8 cellular contexts compared by ENCODE assay signal in the genomic region with DNA sequence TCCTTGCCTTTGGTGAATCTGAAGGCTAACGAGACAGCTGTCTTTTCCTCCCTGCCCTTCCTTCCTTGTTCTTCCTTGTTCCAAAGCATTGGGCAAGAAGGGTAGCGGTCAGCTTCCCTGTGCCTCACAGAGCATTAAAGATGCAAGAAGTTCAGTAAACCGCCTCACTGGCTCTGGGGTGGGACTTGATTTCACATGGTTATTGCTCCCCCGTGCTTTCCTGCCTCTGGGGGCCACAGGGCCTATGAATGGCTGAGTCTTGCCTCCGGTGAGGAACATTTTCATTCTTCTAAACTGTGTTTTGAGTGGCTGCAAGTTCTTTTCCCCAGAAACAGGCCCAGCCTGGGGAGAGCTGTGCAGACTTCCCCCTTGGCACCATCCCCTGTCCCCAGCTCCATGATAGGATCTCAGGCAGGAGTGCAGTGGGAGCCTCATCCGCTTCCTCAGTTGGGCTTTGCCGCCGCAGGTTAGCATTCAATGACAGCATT. TPM values are rescaled to one million over a fixed set of nuclear protein-coding genes. Genes with fewer than 3 reads are reported as not detected.
DNase-seq lines count a peak whose midpoint lies in the region; ATAC-seq and TF ChIP-seq lines count a peak whose summit lies in the region.

No MANE protein-coding gene starts in this region.

- TF ChIP-seq CTCF in LNCaP clone FGC (IDR thresholded peaks at IDR 0.05; ENCODE audit: control insufficient read depth, extremely low read depth, insufficient read depth): no peak

- no peaks in the 10 kb centered on the region for H3K9me3 Mint-ChIP-seq in memory B cell

- H3K27ac ChIP-seq in cingulate gyrus (ENCODE audit: low read depth, low read length) (peak overlapping the region; percentile 94), thymus (ENCODE audit: low read depth) (peak overlapping the region; percentile 67)

- no peaks in the 10 kb centered on the region for H3K36me3 Mint-ChIP-seq in memory B cell

- peaks cover 10% of the 10 kb centered on the region for H3K4me1 ChIP-seq in thymus (ENCODE audit: control insufficient read depth, insufficient read depth, low read length)

- WGBS in thymus: 61% methylated on average over 8 of the region's 8 CpGs

- H3K27me3 Mint-ChIP-seq in memory B cell: no peaks in the 10 kb centered on the region

- H3K4me3 ChIP-seq in LNCaP clone FGC (ENCODE audit: low read depth, low read length) (peak overlapping the region; percentile 84), thymus (ENCODE audit: low read length) (peak overlapping the region; percentile 97)

- H3K4me1 Mint-ChIP-seq in memory B cell: peaks cover 48% of the 10 kb centered on the region

- H3K27ac Mint-ChIP-seq in memory B cell: peak overlapping the region; percentile 46

- H3K4me3 Mint-ChIP-seq in memory B cell: peak overlapping the region; percentile 90

- ATAC-seq in memory B cell (ENCODE audit: low read depth): no peak
- ATAC-seq in HG02588 (IDR thresholded peaks at IDR 0.05; ENCODE audit: unreplicated experiment): no peak

- H3K27me3 ChIP-seq in thymus (ENCODE audit: control insufficient read depth, insufficient read depth): no peaks in the 10 kb centered on the region

- no peaks in the 10 kb centered on the region for H3K36me3 ChIP-seq in thymus (ENCODE audit: control insufficient read depth, insufficient read depth)

- H3K9me3 ChIP-seq in thymus (ENCODE audit: control insufficient read depth): no peaks in the 10 kb centered on the region

- peak; percentile 58 for DNase-seq in Ammon's horn (ENCODE audit: low spot score)
- DNase-seq in LNCaP clone FGC (ENCODE audit: low read depth): no peak
- no peak for DNase-seq in memory B cell (ENCODE audit: low spot score in 2 of 2)
- no peak for DNase-seq in GOT3 (lab: John Stamatoyannopoulos, UW)
- no peak for DNase-seq in cerebellum (ENCODE audit: low spot score)

RNA-seq across cellular contexts. Expression of gene YPEL2, which starts 1.5 kb away (rescaled TPM):
- polyA plus RNA-seq in thymus: 10.6 TPM
- total RNA-seq in cerebellum: 12.2 TPM
